In the genomic region with DNA sequence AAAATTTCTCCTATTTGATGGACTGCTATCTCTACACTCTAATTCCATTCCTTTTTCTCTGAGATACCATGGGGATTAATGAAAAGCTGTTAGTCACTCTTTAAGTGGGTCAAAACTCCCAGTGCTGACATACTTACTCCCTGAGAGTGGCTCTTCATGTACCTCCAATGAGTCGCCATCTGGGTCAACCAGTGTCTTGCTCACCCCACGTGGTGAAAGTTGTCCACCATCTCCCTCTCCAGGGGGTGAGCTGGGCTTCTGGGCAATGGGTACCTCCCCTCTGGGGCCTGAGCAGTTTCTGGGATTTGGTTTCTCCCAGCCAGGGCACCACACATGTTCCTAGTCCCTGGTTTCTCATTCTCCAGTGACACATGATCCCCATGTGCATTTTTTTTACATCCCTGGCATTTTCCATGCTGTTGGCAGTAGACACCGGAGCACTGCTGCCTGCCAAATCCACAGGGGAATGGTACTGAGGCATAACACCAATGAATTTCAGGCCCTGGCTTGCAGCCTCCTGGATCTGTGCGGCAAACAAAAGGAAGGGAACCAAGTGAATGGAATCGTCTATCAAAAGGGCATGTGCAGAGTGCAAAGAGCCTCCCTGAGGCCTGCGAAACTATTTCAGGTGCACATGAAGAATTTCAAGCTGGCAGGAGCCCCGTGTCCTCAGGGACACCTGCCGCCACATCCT, we compare ENCODE assay signal across 12 cellular contexts.
DNase-seq lines count a peak whose midpoint lies in the region; ATAC-seq and TF ChIP-seq lines count a peak whose summit lies in the region.
"Had no signal": no experiment of that assay in that cellular context is flagged by ENCODE, and none has a peak within 500 bp of the region (broad histone marks: within the 10 kb centered on the region; RNA-seq: fewer than 3 reads in every experiment).

No MANE protein-coding gene starts in this region.

- H3K36me3 ChIP-seq in thyroid gland, result no peaks in the 10 kb centered on the region
- H3K36me3 ChIP-seq: BE2C had no signal

- DNase-seq in stimulated activated CD4-positive, alpha-beta T cell treated with anti-CD3 and anti-CD28 coated beads, Interleukin-15, amount 100 ng/mL, for 24 hours, result peak; percentile 9
- no peak for DNase-seq in stimulated activated CD4-positive, alpha-beta T cell treated with anti-CD3 and anti-CD28 coated beads, Interleukin-4, amount 100 ng/mL, for 24 hours
- DNase-seq in NCI-H226 (peak; percentile 42), epithelial cell of prostate (ENCODE audit: low read depth, low spot score) (no peak), thyroid gland (peak; percentile 62 to 63), ecto neural progenitor cell (ENCODE audit: low spot score) (no peak)
- DNase-seq: BE2C, T-helper 2 cell had no signal

- TF ChIP-seq CTCF in thyroid gland (IDR thresholded peaks at IDR 0.05), result no peak

- TF ChIP-seq POLR2A in thyroid gland (IDR thresholded peaks at IDR 0.05), result no peak
- no peak for TF ChIP-seq POLR2A in GM18505 (IDR thresholded peaks at IDR 0.05; ENCODE audit: borderline replicate concordance, extremely low read depth, insufficient read depth, insufficient read length)

- WGBS in thyroid gland, 2 donors, result 19 to 20% methylated on average over 8 of the region's 8 CpGs

- H3K4me1 ChIP-seq in thyroid gland, result no peaks in the 10 kb centered on the region
- H3K4me1 ChIP-seq: BE2C had no signal

- no peak overlapping the region for H3K4me3 ChIP-seq in thyroid gland (replicated peaks in 1 of 3)
- H3K4me3 ChIP-seq: lung had no signal

- ATAC-seq in HG02623 (IDR thresholded peaks at IDR 0.05; ENCODE audit: unreplicated experiment), result no peak
- no peak for ATAC-seq in GM18505 (IDR thresholded peaks at IDR 0.05; ENCODE audit: unreplicated experiment)

- intact Hi-C loops in thyroid gland (cut with DNase I), result no loop called here

- no peaks in the 10 kb centered on the region for H3K27me3 ChIP-seq in thyroid gland
- H3K27me3 ChIP-seq: BE2C had no signal

- H3K9me3 ChIP-seq in thyroid gland, result no peaks in the 10 kb centered on the region
- H3K9me3 ChIP-seq: BE2C had no signal

- H3K27ac ChIP-seq in epithelial cell of prostate (peak overlapping the region; percentile 46), thyroid gland (peak overlapping the region in 1 of 3 donors; percentile 65)
- H3K27ac ChIP-seq: HL-60 had no signal

Comparison
In these comparisons a context has a peak if more than half of its experiments do, and no peak if none do; other contexts are left out.
1. DNase-seq: peak in stimulated activated CD4-positive, alpha-beta T cell treated with anti-CD3 and anti-CD28 coated beads, Interleukin-15, amount 100 ng/mL, for 24 hours (single experiment), NCI-H226 (single experiment) and thyroid gland (2 of 2); none in stimulated activated CD4-positive, alpha-beta T cell treated with anti-CD3 and anti-CD28 coated beads, Interleukin-4, amount 100 ng/mL, for 24 hours (single experiment), epithelial cell of prostate (single experiment) and ecto neural progenitor cell (single experiment).